Comparison of ENCODE assay signal across 8 cellular contexts in genomic region chr22:41446057-41446501, GRCh38. TPM values are rescaled to one million over a fixed set of nuclear protein-coding genes. Genes with fewer than 3 reads are reported as not detected.
A peak's percentile ranks its signal among the peaks of the same experiment; 100 is the strongest.
DNase-seq lines count a peak whose midpoint lies in the region; ATAC-seq and TF ChIP-seq lines count a peak whose summit lies in the region.

No MANE protein-coding gene starts in this region.

- H3K4me3 ChIP-seq in naive thymus-derived CD4-positive, alpha-beta T cell (ENCODE audit: low read length), result peak overlapping the region; percentile 90

- intact Hi-C loops in naive thymus-derived CD4-positive, alpha-beta T cell (cut with micrococcal nuclease), result loop anchor here (1.0 to 10.0 kb wide), 8 partner anchors 79 to 1401 kb away; partner anchors contain the start of genes CENPM (in 1 of the 2), DESI1 (in 1 of the 2), L3MBTL2 (in 1 of the 2) and MRTFA (in 1 of the 2)

- POLR2A ChIA-PET in naive thymus-derived CD4-positive, alpha-beta T cell (lab: Charles Lee), result interaction anchor here (0.5 to 5.2 kb wide), 25 partner anchors 9 to 1169 kb away, joined by 3 to 143 read pairs (median 5); partner anchors contain the start of genes ACO2, DESI1, PHF5A and PMM1

- H3K27ac ChIP-seq in naive thymus-derived CD4-positive, alpha-beta T cell (ENCODE audit: low read depth, low read length), result peak overlapping the region; percentile 88

- no peaks in the 10 kb centered on the region for H3K9me3 Mint-ChIP-seq in endothelial cell (ENCODE audit: unreplicated experiment)
- H3K9me3 Mint-ChIP-seq in naive thymus-derived CD4-positive, alpha-beta T cell, result peaks cover 0 to 8% (median 0%) of the 10 kb centered on the region in 11 donors

- peak overlapping the region; percentile 98 for H3K4me3 Mint-ChIP-seq in endothelial cell (ENCODE audit: unreplicated experiment)
- H3K4me3 Mint-ChIP-seq in naive thymus-derived CD4-positive, alpha-beta T cell, result peak overlapping the region; percentile 92 to 98 (median 94)

- H3K36me3 Mint-ChIP-seq in endothelial cell (ENCODE audit: low read depth, unreplicated experiment), result peaks cover 11% of the 10 kb centered on the region
- peaks cover 0 to 6% (median 0%) of the 10 kb centered on the region in 5 donors for H3K36me3 Mint-ChIP-seq in naive thymus-derived CD4-positive, alpha-beta T cell

- CTCF ChIA-PET in naive thymus-derived CD4-positive, alpha-beta T cell (lab: Charles Lee), result interaction anchor here (0.6 to 1.8 kb wide), 3 partner anchors 22 to 80 kb away, joined by 3 to 5 read pairs (median 3); partner anchors contain the start of genes ACO2 and PHF5A

- peaks cover 30% of the 10 kb centered on the region for H3K4me1 Mint-ChIP-seq in endothelial cell (ENCODE audit: unreplicated experiment)
- peaks cover 6 to 36% (median 28%) of the 10 kb centered on the region in 7 donors for H3K4me1 Mint-ChIP-seq in naive thymus-derived CD4-positive, alpha-beta T cell

- H3K4me1 ChIP-seq in naive thymus-derived CD4-positive, alpha-beta T cell (ENCODE audit: control insufficient read depth in 2 of 2, insufficient read depth in 2 of 2, low read length in 2 of 2), result peaks cover 7% of the 10 kb centered on the region in 2 donors

- no peaks in the 10 kb centered on the region for H3K27me3 ChIP-seq in naive thymus-derived CD4-positive, alpha-beta T cell (ENCODE audit: control insufficient read depth in 2 of 2, insufficient read depth in 2 of 2, low read length in 2 of 2)

- peaks cover 26% of the 10 kb centered on the region for H3K27me3 Mint-ChIP-seq in endothelial cell (ENCODE audit: unreplicated experiment)
- no peaks in the 10 kb centered on the region for H3K27me3 Mint-ChIP-seq in naive thymus-derived CD4-positive, alpha-beta T cell

- peak overlapping the region; percentile 85 for H3K27ac Mint-ChIP-seq in endothelial cell (ENCODE audit: unreplicated experiment)
- peak overlapping the region; percentile 93 to 99 (median 97) for H3K27ac Mint-ChIP-seq in naive thymus-derived CD4-positive, alpha-beta T cell

- peak; percentile 56 for DNase-seq in DMS53 (lab: John Stamatoyannopoulos, UW)
- DNase-seq in DMS53 treated with DMSO at 0.1 percent for 48 hours (lab: John Stamatoyannopoulos, UW; ENCODE audit: unreplicated experiment), result no peak
- DNase-seq in SW480 (ENCODE audit: low spot score), result peak; percentile 16
- peak; percentile 27 for DNase-seq in endothelial cell (ENCODE audit: low spot score)
- peak in 1 of 9 donors; percentile 7 for DNase-seq in naive thymus-derived CD4-positive, alpha-beta T cell
- DNase-seq in mesenteric fat pad (ENCODE audit: low spot score), result no peak

- H3K36me3 ChIP-seq in naive thymus-derived CD4-positive, alpha-beta T cell (ENCODE audit: control insufficient read depth in 2 of 3, insufficient read depth in 3 of 3, low read length in 3 of 3), result peaks cover 0 to 6% (median 0%) of the 10 kb centered on the region in 3 experiments

- no peak for TF ChIP-seq CTCF in endothelial cell (IDR thresholded peaks at IDR 0.05; ENCODE audit: unreplicated experiment)

- no peak for ATAC-seq in naive thymus-derived CD4-positive, alpha-beta T cell
- ATAC-seq in HG02884 (IDR thresholded peaks at IDR 0.05; ENCODE audit: unreplicated experiment), result no peak
- no peak for ATAC-seq in GM19463 (IDR thresholded peaks at IDR 0.05; ENCODE audit: unreplicated experiment)

- no peaks in the 10 kb centered on the region for H3K9me3 ChIP-seq in naive thymus-derived CD4-positive, alpha-beta T cell (ENCODE audit: control insufficient read depth in 2 of 3, low read length in 3 of 3)

RNA-seq across cellular contexts. Expression of gene TOB2, which starts 0.5 kb away (rescaled TPM):
- 60.3 TPM for total RNA-seq in endothelial cell (ENCODE audit: unreplicated experiment)
- total RNA-seq in naive thymus-derived CD4-positive, alpha-beta T cell, result 10 to 100 TPM; 19.3 to 37.8 (median 29.8) TPM
- 1 to 10 TPM; 8.2 to 9.7 TPM for polyA plus RNA-seq in naive thymus-derived CD4-positive, alpha-beta T cell
- total RNA-seq in mesenteric fat pad, result 82.4 TPM

RNA-seq across cellular contexts. Expression of gene PHF5A, which starts 22.4 kb away (rescaled TPM):
- total RNA-seq in endothelial cell (ENCODE audit: unreplicated experiment), result 54.6 TPM
- total RNA-seq in naive thymus-derived CD4-positive, alpha-beta T cell, result 10 to 100 TPM; 27.8 to 63.9 (median 36.0) TPM
- polyA plus RNA-seq in naive thymus-derived CD4-positive, alpha-beta T cell, result 10 to 100 TPM; 22.4 to 25.8 TPM
- 35.9 TPM for total RNA-seq in mesenteric fat pad

RNA-seq across cellular contexts. Expression of gene ACO2, which starts 22.8 kb away (rescaled TPM):
- total RNA-seq in endothelial cell (ENCODE audit: unreplicated experiment), result 83.5 TPM
- total RNA-seq in naive thymus-derived CD4-positive, alpha-beta T cell, result 10 to 100 TPM; 64.5 to 84.8 (median 70.3) TPM
- 100 to 1,000 TPM in 1 of 2 donors, 10 to 100 TPM in 1; 60.5 to 101 TPM for polyA plus RNA-seq in naive thymus-derived CD4-positive, alpha-beta T cell
- 109 TPM for total RNA-seq in mesenteric fat pad

Comparison
In these comparisons a context has a peak if more than half of its experiments do, and no peak if none do; other contexts are left out.
1. DNase-seq: peak in DMS53 (single experiment), SW480 (single experiment) and endothelial cell (single experiment); none in DMS53 treated with DMSO at 0.1 percent for 48 hours (single experiment) and mesenteric fat pad (single experiment).